ENCODE assay signal across 8 cellular contexts in genomic region chr1:23657659-23658275, GRCh38. TPM values are rescaled to one million over a fixed set of nuclear protein-coding genes. Genes with fewer than 3 reads are reported as not detected.
DNase-seq lines count a peak whose midpoint lies in the region; ATAC-seq and TF ChIP-seq lines count a peak whose summit lies in the region.

No MANE protein-coding gene starts in this region.

- H4K20me1 ChIP-seq in smooth muscle cell (ENCODE audit: low read depth): no peaks in the 10 kb centered on the region

- no peaks in the 10 kb centered on the region for H3K79me2 ChIP-seq in smooth muscle cell (ENCODE audit: low read depth)

- no peak overlapping the region for H3K4me3 Mint-ChIP-seq in activated T-cell treated with anti-CD3 and anti-CD28 coated beads, Interleukin-2, amount 50 U/mL, for 4 hours

- peak; percentile 71 for DNase-seq in GM03348 (ENCODE audit: low spot score)
- DNase-seq in NCI-H82 (lab: John Stamatoyannopoulos, UW): peak; percentile 84
- no peak for DNase-seq in activated T-cell treated with anti-CD3 and anti-CD28 coated beads, Interleukin-2, amount 50 U/mL, for 4 hours
- peak; percentile 74 for DNase-seq in Right ventricle myocardium superior
- no peak for DNase-seq in smooth muscle cell (lab: John Stamatoyannopoulos, UW; ENCODE audit: unreplicated experiment)
- no peak for DNase-seq in NCI-H2107 (lab: John Stamatoyannopoulos, UW)

- no peak overlapping the region for H2AFZ ChIP-seq in smooth muscle cell (ENCODE audit: low read depth)

- H3K27me3 Mint-ChIP-seq in activated T-cell treated with anti-CD3 and anti-CD28 coated beads, Interleukin-2, amount 50 U/mL, for 4 hours (ENCODE audit: low read depth): peaks cover 5% of the 10 kb centered on the region

- H3K4me3 ChIP-seq in smooth muscle cell: no peak overlapping the region

- H3F3A ChIP-seq in smooth muscle cell (ENCODE audit: low read depth): no peaks in the 10 kb centered on the region

- intact Hi-C loops in Right ventricle myocardium superior (cut with DNase I): no loop called here

- no peak overlapping the region for H3K4me2 ChIP-seq in smooth muscle cell

- peak; percentile 98 for TF ChIP-seq CTCF in 22Rv1 (IDR thresholded peaks at IDR 0.05)
- TF ChIP-seq CTCF in smooth muscle cell (IDR thresholded peaks at IDR 0.05; ENCODE audit: borderline replicate concordance, insufficient read depth, poor library complexity, severe bottlenecking): peak; percentile 65

- peak; percentile 60 to 67 for ATAC-seq in activated T-cell treated with anti-CD3 and anti-CD28 coated beads, Interleukin-2, amount 50 U/mL, for 4 hours
- ATAC-seq in Right ventricle myocardium superior (ENCODE audit: poor library complexity) (peak; percentile 86), GM21447 (IDR thresholded peaks at IDR 0.05; ENCODE audit: unreplicated experiment) (no peak)

- H3K36me3 ChIP-seq in smooth muscle cell (ENCODE audit: low read depth): no peaks in the 10 kb centered on the region

- H3K4me1 Mint-ChIP-seq in activated T-cell treated with anti-CD3 and anti-CD28 coated beads, Interleukin-2, amount 50 U/mL, for 4 hours (ENCODE audit: low read depth): no peaks in the 10 kb centered on the region

- H3K4me1 ChIP-seq in smooth muscle cell (ENCODE audit: low read depth): no peaks in the 10 kb centered on the region

- H3K9me3 Mint-ChIP-seq in activated T-cell treated with anti-CD3 and anti-CD28 coated beads, Interleukin-2, amount 50 U/mL, for 4 hours: no peaks in the 10 kb centered on the region

- no peaks in the 10 kb centered on the region for H3K9me3 ChIP-seq in smooth muscle cell (replicated peaks; ENCODE audit: low read depth)

- WGBS in smooth muscle cell (ENCODE audit: low lambda C conversion rate): 31% methylated on average over 7 of the region's 7 CpGs

- H3K27ac ChIP-seq in 22Rv1 (no peak overlapping the region), smooth muscle cell (ENCODE audit: low read depth) (no peak overlapping the region)

- H3K27me3 ChIP-seq in smooth muscle cell (ENCODE audit: low read depth): no peaks in the 10 kb centered on the region

- H3K9ac ChIP-seq in smooth muscle cell (ENCODE audit: low read depth): no peak overlapping the region

- H3K36me3 Mint-ChIP-seq in activated T-cell treated with anti-CD3 and anti-CD28 coated beads, Interleukin-2, amount 50 U/mL, for 4 hours (ENCODE audit: insufficient read depth): no peaks in the 10 kb centered on the region

RNA-seq across cellular contexts. Expression of gene RPL11, which starts 33.8 kb away (rescaled TPM):
- total RNA-seq in activated T-cell treated with anti-CD3 and anti-CD28 coated beads, Interleukin-2, amount 50 U/mL, for 4 hours: 1,000 to 10,000 TPM; 1,397 to 1,476 (median 1,425) TPM
- total RNA-seq in Right ventricle myocardium superior: 570 TPM
- 685 and 899 TPM in 2 replicates for total RNA-seq in smooth muscle cell
- 528 and 622 TPM in 2 replicates for polyA plus RNA-seq in smooth muscle cell

Comparison
In these comparisons a context has a peak if more than half of its experiments do, and no peak if none do; other contexts are left out.
1. DNase-seq: peak in GM03348 (single experiment), NCI-H82 (single experiment) and Right ventricle myocardium superior (single experiment); none in activated T-cell treated with anti-CD3 and anti-CD28 coated beads, Interleukin-2, amount 50 U/mL, for 4 hours (single experiment), smooth muscle cell (single experiment) and NCI-H2107 (single experiment).